Comparison of ENCODE assay signal across 16 cellular contexts in genomic region chr11:16293204-16293681, GRCh38.
DNase-seq lines count a peak whose midpoint lies in the region; ATAC-seq and TF ChIP-seq lines count a peak whose summit lies in the region.
"Had no signal": no experiment of that assay in that cellular context is flagged by ENCODE, and none has a peak within 500 bp of the region (broad histone marks: within the 10 kb centered on the region; RNA-seq: fewer than 3 reads in every experiment).

No MANE protein-coding gene starts in this region.

- no peak for TF ChIP-seq POLR2A in Peyer's patch (IDR thresholded peaks at IDR 0.05)

- intact Hi-C loops in dorsolateral prefrontal cortex (cut with DNase I) = no loop called here

- in situ Hi-C loops in HAP-1 (cut with MboI; ENCODE audit: low sequenced_read_pairs) (loop anchor here (25.0 kb wide), 1 partner anchor 319 kb away; no protein-coding TSS in a partner anchor), SK-MEL-5 (cut with HindIII; ENCODE audit: low pct_unique_long_range_greater_than_20kb, low sequenced_read_pairs) (no loop called here)

- DNase-seq in HAP-1 (ENCODE audit: low spot score in 2 of 2) = peak; percentile 19 to 82
- DNase-seq in SK-MEL-5 (ENCODE audit: low read depth, low spot score) = peak; percentile 43
- peak; percentile 16 to 37 for DNase-seq in cardiac muscle cell (ENCODE audit: low read depth in 1 of 2, low spot score in 1 of 2)
- peak; percentile 14 for DNase-seq in renal cortical epithelial cell (ENCODE audit: low read depth)
- DNase-seq in Peyer's patch = no peak
- no peak for DNase-seq in T-helper 17 cell
- DNase-seq in dorsolateral prefrontal cortex = no peak
- no peak for DNase-seq in hepatic stellate cell (ENCODE audit: low spot score)
- DNase-seq: activated gamma-delta T cell; effector memory CD8-positive, alpha-beta T cell; NCI-H2081 treated with DMSO at 0.1 percent for 48 hours; retina; stimulated activated CD4-positive, alpha-beta T cell treated with anti-CD3 and anti-CD28 coated beads, Interleukin-2, amount 100 ng/mL, for 48 hours; thyroid gland had no signal

- ATAC-seq in T-helper 17 cell = no peak
- ATAC-seq: effector memory CD8-positive, alpha-beta T cell; gastroesophageal sphincter had no signal

- H3K27ac ChIP-seq in cardiac muscle cell = peak overlapping the region; percentile 80
- no peak overlapping the region for H3K27ac ChIP-seq in Peyer's patch
- no peak overlapping the region for H3K27ac ChIP-seq in dorsolateral prefrontal cortex
- H3K27ac ChIP-seq: breast epithelium, gastroesophageal sphincter, thyroid gland had no signal

- H3K4me1 Mint-ChIP-seq in T-helper 17 cell = no peaks in the 10 kb centered on the region

- H3K9me3 ChIP-seq in HAP-1 (no peaks in the 10 kb centered on the region), cardiac muscle cell (ENCODE audit: low read depth) (no peaks in the 10 kb centered on the region), Peyer's patch (no peaks in the 10 kb centered on the region), T-helper 17 cell (ENCODE audit: control insufficient read depth, low read length, poor library complexity, severe bottlenecking) (no peaks in the 10 kb centered on the region)
- H3K9me3 ChIP-seq: breast epithelium, gastroesophageal sphincter, thyroid gland had no signal

- TF ChIP-seq CTCF in cardiac muscle cell (IDR thresholded peaks at IDR 0.05; ENCODE audit: low read depth, low read length) (no peak), Peyer's patch (IDR thresholded peaks at IDR 0.05) (no peak), dorsolateral prefrontal cortex (IDR thresholded peaks at IDR 0.05 in 54 of 56, conservative IDR thresholded peaks at IDR 0.05 in 2 of 56; ENCODE audit: low read depth in 1 of 56, partially characterized antibody in 56 of 56) (no peak)

- no peaks in the 10 kb centered on the region for H3K36me3 ChIP-seq in HAP-1 (replicated peaks)
- H3K36me3 ChIP-seq in cardiac muscle cell = no peaks in the 10 kb centered on the region
- H3K36me3 ChIP-seq in Peyer's patch = no peaks in the 10 kb centered on the region
- H3K36me3 ChIP-seq: breast epithelium, gastroesophageal sphincter, thyroid gland had no signal

- H3K27ac Mint-ChIP-seq in T-helper 17 cell = no peak overlapping the region
- H3K27ac Mint-ChIP-seq: effector memory CD8-positive, alpha-beta T cell had no signal

- H3K27me3 ChIP-seq in HAP-1 (ENCODE audit: low read depth) (no peaks in the 10 kb centered on the region), cardiac muscle cell (no peaks in the 10 kb centered on the region), Peyer's patch (no peaks in the 10 kb centered on the region), dorsolateral prefrontal cortex (peaks cover 0 to 45% (median 0%) of the 10 kb centered on the region in 45 donors)
- H3K27me3 ChIP-seq: breast epithelium, gastroesophageal sphincter, thyroid gland had no signal

- H3K27me3 Mint-ChIP-seq in T-helper 17 cell = no peaks in the 10 kb centered on the region
- H3K27me3 Mint-ChIP-seq: effector memory CD8-positive, alpha-beta T cell had no signal

- no peak overlapping the region for H3K4me3 Mint-ChIP-seq in T-helper 17 cell
- H3K4me3 Mint-ChIP-seq: effector memory CD8-positive, alpha-beta T cell had no signal

- no peaks in the 10 kb centered on the region for H3K36me3 Mint-ChIP-seq in T-helper 17 cell (ENCODE audit: low read depth)

- H3K4me1 ChIP-seq in HAP-1 = peaks cover 31% of the 10 kb centered on the region
- peaks cover 45% of the 10 kb centered on the region for H3K4me1 ChIP-seq in cardiac muscle cell (ENCODE audit: low read depth)
- H3K4me1 ChIP-seq in Peyer's patch = no peaks in the 10 kb centered on the region
- H3K4me1 ChIP-seq: breast epithelium, thyroid gland had no signal

- no peak overlapping the region for H3K4me3 ChIP-seq in HAP-1
- no peak overlapping the region for H3K4me3 ChIP-seq in cardiac muscle cell
- H3K4me3 ChIP-seq in Peyer's patch = no peak overlapping the region
- no peak overlapping the region for H3K4me3 ChIP-seq in dorsolateral prefrontal cortex
- H3K4me3 ChIP-seq: breast epithelium, gastroesophageal sphincter, thyroid gland had no signal

Comparison
In these comparisons a context has a peak if more than half of its experiments do, and no peak if none do; other contexts are left out.
1. DNase-seq: peak in HAP-1 (2 of 2), SK-MEL-5 (single experiment), cardiac muscle cell (2 of 2) and renal cortical epithelial cell (single experiment); none in Peyer's patch (0 of 3), T-helper 17 cell (0 of 3), dorsolateral prefrontal cortex (0 of 10) and hepatic stellate cell (single experiment).